Comparison of ENCODE assay signal across 8 cellular contexts in genomic region chr3:195850857-195851531, GRCh38. TPM values are rescaled to one million over a fixed set of nuclear protein-coding genes. Genes with fewer than 3 reads are reported as not detected.
A peak's percentile ranks its signal among the peaks of the same experiment; 100 is the strongest.
DNase-seq lines count a peak whose midpoint lies in the region; ATAC-seq, FAIRE-seq and TF ChIP-seq lines count a peak whose summit lies in the region.

No MANE protein-coding gene starts in this region.

- peak; percentile 61 for ATAC-seq in GM18508 (IDR thresholded peaks at IDR 0.05; ENCODE audit: insufficient read depth, unreplicated experiment)
- peak; percentile 87 for ATAC-seq in HG03025 (IDR thresholded peaks at IDR 0.05; ENCODE audit: low FRiP score, unreplicated experiment)

- peak overlapping the region; percentile 75 for H3K4me2 ChIP-seq in skeletal muscle satellite cell (ENCODE audit: low read length)

- H3K4me3 ChIP-seq in astrocyte of the cerebellum (ENCODE audit: low read depth, low read length) (no peak overlapping the region), skeletal muscle satellite cell (ENCODE audit: low read length) (peak overlapping the region; percentile 46)

- FAIRE-seq in A204.1 (lab: Jason Lieb, UNC), result peak; percentile 90

- peaks cover 6% of the 10 kb centered on the region for H3K27me3 ChIP-seq in skeletal muscle satellite cell (ENCODE audit: control insufficient read depth, insufficient read depth, low read length)

- H3K9me3 ChIP-seq in skeletal muscle satellite cell (replicated peaks; ENCODE audit: low read length), result no peaks in the 10 kb centered on the region

- in situ Hi-C loops in astrocyte of the cerebellum (cut with HindIII; ENCODE audit: low sequenced_read_pairs), result no loop called here

- peak; percentile 100 for TF ChIP-seq CTCF in astrocyte of the cerebellum (IDR thresholded peaks at IDR 0.05; ENCODE audit: low read depth, low read length, missing control alignments)

- no peaks in the 10 kb centered on the region for H3K36me3 ChIP-seq in skeletal muscle satellite cell (ENCODE audit: insufficient read depth, low read length)

- H3K9ac ChIP-seq in skeletal muscle satellite cell (ENCODE audit: low read depth, low read length), result no peak overlapping the region

- DNase-seq in NCI-H2081 (lab: John Stamatoyannopoulos, UW) (peak; percentile 92 to 97), T-helper 9 cell (peak; percentile 78), astrocyte of the cerebellum (ENCODE audit: low read depth) (peak; percentile 86), hippocampal formation (lab: John Stamatoyannopoulos, UW) (peak; percentile 76 to 90)

- peaks cover 7% of the 10 kb centered on the region for H3K4me1 ChIP-seq in skeletal muscle satellite cell (ENCODE audit: control insufficient read depth, insufficient read depth, low read length)

RNA-seq across cellular contexts. Expression of gene MUC4, which starts 39.3 kb away (rescaled TPM):
- total RNA-seq in skeletal muscle satellite cell (2012; rRNA removed), result not detected in 2 replicates

RNA-seq across cellular contexts. Expression of gene TNK2, which starts 57.4 kb away (rescaled TPM):
- total RNA-seq in skeletal muscle satellite cell (2012; rRNA removed), result 5.6 and 8.1 TPM in 2 replicates
